In the genomic region with DNA sequence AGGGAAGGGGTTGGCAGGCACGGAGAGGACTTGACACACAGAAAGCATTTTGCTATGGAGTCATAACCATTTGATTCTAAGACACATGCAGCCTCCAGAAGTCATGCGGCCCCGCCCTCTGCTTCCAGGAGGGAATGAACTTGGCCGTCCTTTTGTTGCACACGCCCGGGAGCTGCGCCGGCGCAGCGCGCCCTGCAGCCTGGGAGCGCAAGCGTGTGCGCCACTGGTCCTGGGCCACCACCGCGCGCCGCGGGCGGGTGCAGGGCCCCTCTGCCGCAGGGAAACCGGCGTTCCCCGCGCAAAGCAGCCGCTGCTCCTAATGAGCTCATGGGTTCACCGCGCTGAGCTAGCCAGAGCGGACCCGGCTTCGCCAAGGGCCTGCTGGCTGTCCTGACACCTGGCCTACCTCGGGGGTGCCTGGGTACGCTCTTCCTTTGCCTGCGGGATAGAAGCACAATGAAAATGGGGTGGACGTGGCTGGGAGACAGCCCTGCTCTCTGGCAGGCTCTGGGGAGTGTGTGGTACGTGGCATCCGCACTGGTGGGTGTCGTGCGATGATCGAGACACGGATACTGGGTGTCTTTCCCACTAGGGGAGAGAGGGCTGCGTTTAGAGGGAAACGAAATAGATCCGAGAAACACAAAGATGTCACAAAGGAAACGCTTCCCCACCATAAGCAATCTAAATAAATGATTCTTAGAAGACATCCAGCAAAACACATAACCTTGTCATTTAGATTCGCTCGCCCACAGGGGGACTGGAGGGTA, we compare ENCODE assay signal across 8 cellular contexts. TPM values are rescaled to one million over a fixed set of nuclear protein-coding genes. Genes with fewer than 3 reads are reported as not detected.
DNase-seq lines count a peak whose midpoint lies in the region; ATAC-seq lines count a peak whose summit lies in the region.

No MANE protein-coding gene starts in this region.

- no peaks in the 10 kb centered on the region for H3K9me3 Mint-ChIP-seq in T-helper 2 cell treated with Interferon-gamma antibody and Interleukin-4, amounts not matched to agents 5 μg/mL and 100 μg/mL, for 36 hours

- H3K4me1 Mint-ChIP-seq in T-helper 2 cell treated with Interferon-gamma antibody and Interleukin-4, amounts not matched to agents 5 μg/mL and 100 μg/mL, for 36 hours (ENCODE audit: low read depth), result peaks cover 11% of the 10 kb centered on the region

- no peaks in the 10 kb centered on the region for H3K36me3 Mint-ChIP-seq in T-helper 2 cell treated with Interferon-gamma antibody and Interleukin-4, amounts not matched to agents 5 μg/mL and 100 μg/mL, for 36 hours (ENCODE audit: low read depth)

- H3K4me3 ChIP-seq in skeletal muscle cell (ENCODE audit: low read depth, low read length), result peak overlapping the region; percentile 65

- ATAC-seq in GM19328 (IDR thresholded peaks at IDR 0.05; ENCODE audit: unreplicated experiment) (no peak), GM19035 (IDR thresholded peaks at IDR 0.05; ENCODE audit: unreplicated experiment) (no peak)

- peak overlapping the region; percentile 90 for H3K4me3 Mint-ChIP-seq in T-helper 2 cell treated with Interferon-gamma antibody and Interleukin-4, amounts not matched to agents 5 μg/mL and 100 μg/mL, for 36 hours

- DNase-seq in GM03348 (ENCODE audit: low spot score) (peak; percentile 93), LoVo (ENCODE audit: low spot score) (peak; percentile 86), cerebellum (ENCODE audit: low spot score) (peak; percentile 86), iris pigment epithelial cell (ENCODE audit: low read depth) (peak; percentile 73), skeletal muscle cell (ENCODE audit: low read depth) (no peak)
- peak; percentile 5 for DNase-seq in T-helper 2 cell treated with Interferon-gamma antibody and Interleukin-4, amounts not matched to agents 5 μg/mL and 100 μg/mL, for 36 hours (ENCODE audit: low spot score)

- H3K27me3 Mint-ChIP-seq in T-helper 2 cell treated with Interferon-gamma antibody and Interleukin-4, amounts not matched to agents 5 μg/mL and 100 μg/mL, for 36 hours (ENCODE audit: low read depth), result peaks cover 55% of the 10 kb centered on the region

- H3K27ac Mint-ChIP-seq in T-helper 2 cell treated with Interferon-gamma antibody and Interleukin-4, amounts not matched to agents 5 μg/mL and 100 μg/mL, for 36 hours, result no peak overlapping the region

RNA-seq across cellular contexts. Expression of a gene that starts 0.7 kb away (rescaled TPM):
- total RNA-seq in cerebellum, result 77.6 TPM

RNA-seq across cellular contexts. Expression of a gene that starts 54.1 kb away (rescaled TPM):
- total RNA-seq in cerebellum, result 22.4 TPM
